8 cellular contexts compared by ENCODE assay signal in the genomic region with DNA sequence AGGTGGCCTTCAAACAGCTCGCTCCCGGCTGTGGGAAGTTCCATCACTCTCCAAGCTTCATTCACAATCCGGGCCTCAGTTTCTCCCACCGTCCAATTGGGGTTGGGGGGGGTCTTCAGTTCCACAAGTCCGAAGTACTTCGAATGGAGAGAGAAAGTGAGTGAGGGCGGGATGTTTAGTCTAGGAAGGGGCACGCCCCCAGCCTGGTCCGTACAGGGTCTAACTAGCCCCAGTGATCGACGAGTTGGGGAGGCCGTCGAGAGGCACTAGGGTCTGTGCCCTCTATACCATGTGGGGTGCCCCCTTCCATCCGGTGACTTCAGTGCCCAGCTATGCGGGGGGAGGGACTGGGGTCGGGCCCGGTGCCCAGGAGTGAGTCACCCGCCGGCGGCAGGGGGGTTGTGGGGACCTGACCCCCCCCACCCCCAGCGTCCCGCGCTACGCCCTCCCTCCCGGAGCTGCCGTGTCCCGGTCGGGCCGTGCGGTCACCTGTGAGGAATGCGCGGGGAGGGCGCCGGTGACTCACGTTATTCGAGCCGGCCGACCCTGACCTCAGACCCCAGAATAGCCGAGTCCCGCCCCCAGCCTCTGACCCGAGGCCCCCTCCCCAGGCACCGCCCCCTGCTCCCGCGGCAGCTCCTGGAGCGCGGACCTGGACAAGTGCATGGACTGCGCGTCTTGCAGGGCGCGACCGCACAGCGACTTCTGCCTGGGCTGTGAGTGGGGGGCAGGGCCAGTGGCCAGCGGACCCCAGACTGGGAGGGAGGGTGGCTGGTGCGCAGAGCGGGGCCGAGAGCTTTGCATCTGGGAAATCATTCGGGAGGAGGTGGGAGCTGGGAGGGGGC. TPM values are rescaled to one million over a fixed set of nuclear protein-coding genes. Genes with fewer than 3 reads are reported as not detected.
A peak's percentile ranks its signal among the peaks of the same experiment; 100 is the strongest.
DNase-seq lines count a peak whose midpoint lies in the region; ATAC-seq, FAIRE-seq and TF ChIP-seq lines count a peak whose summit lies in the region.

No MANE protein-coding gene starts in this region.

- TF ChIP-seq POLR2A in GM12891 (IDR thresholded peaks at IDR 0.05; ENCODE audit: low read depth, low read length), result no peak

- peaks cover 2% of the 10 kb centered on the region for H3K36me3 Mint-ChIP-seq in neural crest cell (ENCODE audit: low read depth)
- H3K36me3 Mint-ChIP-seq in type B pancreatic cell, result peaks cover 5% of the 10 kb centered on the region

- H3K4me3 ChIP-seq in foreskin fibroblast (ENCODE audit: low read depth in 1 of 2, low read length in 2 of 2), result peak overlapping the region; percentile 83 to 89

- H3K27ac Mint-ChIP-seq in neural crest cell (ENCODE audit: unreplicated experiment) (peak overlapping the region; percentile 72), type B pancreatic cell (peak overlapping the region; percentile 98)

- H3K4me1 Mint-ChIP-seq in neural crest cell (peaks cover 41% of the 10 kb centered on the region), type B pancreatic cell (ENCODE audit: unreplicated experiment) (peaks cover 36% of the 10 kb centered on the region)

- no peak for ATAC-seq in GM18873 (IDR thresholded peaks at IDR 0.05; ENCODE audit: low FRiP score, unreplicated experiment)

- no peak for DNase-seq in GM12891 (ENCODE audit: insufficient read length, low spot score)
- DNase-seq in OCI-M1 (lab: John Stamatoyannopoulos, UW), result peak; percentile 60
- DNase-seq in activated gamma-delta T cell treated with Interleukin-2 at 50 U/mL for 16 hours, result peak; percentile 77
- DNase-seq in foreskin fibroblast, result peak; percentile 94 to 97
- DNase-seq in neural crest cell (ENCODE audit: low read depth, low spot score), result no peak
- DNase-seq in type B pancreatic cell (ENCODE audit: extremely low spot score, unreplicated experiment), result no peak
- no peak for DNase-seq in DMS153 (lab: John Stamatoyannopoulos, UW)

- H3K4me3 Mint-ChIP-seq in neural crest cell, result peak overlapping the region; percentile 96
- peak overlapping the region; percentile 94 for H3K4me3 Mint-ChIP-seq in type B pancreatic cell

- H3K27me3 Mint-ChIP-seq in neural crest cell (ENCODE audit: low read depth) (peaks cover 52% of the 10 kb centered on the region), type B pancreatic cell (peaks cover 23% of the 10 kb centered on the region)

- H3K9me3 Mint-ChIP-seq in neural crest cell (no peaks in the 10 kb centered on the region), type B pancreatic cell (no peaks in the 10 kb centered on the region)

- peak; percentile 41 for FAIRE-seq in GM12891 (lab: Jason Lieb, UNC)

- TF ChIP-seq CTCF in foreskin fibroblast (IDR thresholded peaks at IDR 0.05; ENCODE audit: low read depth, low read length) (no peak), neural crest cell (conservative IDR thresholded peaks at IDR 0.05) (no peak), type B pancreatic cell (conservative IDR thresholded peaks at IDR 0.05) (no peak)

TF ChIP-seq in GM12891, 5 proteins besides CTCF, POLR2A, EP300 and RAD21:
- TF ChIP-seq PAX5 (IDR thresholded peaks at IDR 0.05; ENCODE audit: insufficient read depth, low read length, severe bottlenecking), result no peak
- no peak for TF ChIP-seq SPI1 (IDR thresholded peaks at IDR 0.05; ENCODE audit: low read depth, low read length)

RNA-seq across cellular contexts. Expression of gene TNFRSF12A, which starts 0.7 kb away (rescaled TPM):
- 0.64 TPM for polyA plus RNA-seq in GM12891 (2012; ENCODE audit: low read depth, missing spikeins)
- total RNA-seq in neural crest cell (3.1 and 3.5 TPM in 2 replicates), type B pancreatic cell (ENCODE audit: low replicate concordance) (24.0 and 55.5 TPM in 2 replicates)

RNA-seq across cellular contexts. Expression of gene CLDN6, which starts 2.8 kb away (rescaled TPM):
- not detected for polyA plus RNA-seq in GM12891 (2012; ENCODE audit: low read depth, missing spikeins)
- total RNA-seq in neural crest cell (0.47 and 0.55 TPM in 2 replicates), type B pancreatic cell (ENCODE audit: low replicate concordance) (98.9 and 243 TPM in 2 replicates)

RNA-seq across cellular contexts. Expression of gene HCFC1R1, which starts 2.9 kb away (rescaled TPM):
- polyA plus RNA-seq in GM12891 (2012; ENCODE audit: low read depth, missing spikeins), result 24.8 TPM
- total RNA-seq in neural crest cell (23.7 and 28.6 TPM in 2 replicates), type B pancreatic cell (ENCODE audit: low replicate concordance) (34.8 and 49.4 TPM in 2 replicates)

RNA-seq across cellular contexts. Expression of gene THOC6, which starts 3.0 kb away (rescaled TPM):
- 15.4 TPM for polyA plus RNA-seq in GM12891 (2012; ENCODE audit: low read depth, missing spikeins)
- total RNA-seq in neural crest cell (62.5 and 68.0 TPM in 2 replicates), type B pancreatic cell (ENCODE audit: low replicate concordance) (40.1 and 50.7 TPM in 2 replicates)

RNA-seq across cellular contexts. Expression of gene CLDN9, which starts 8.1 kb away (rescaled TPM):
- polyA plus RNA-seq in GM12891 (2012; ENCODE audit: low read depth, missing spikeins), result 0.04 TPM
- total RNA-seq in neural crest cell (not detected in 2 replicates), type B pancreatic cell (ENCODE audit: low replicate concordance) (0.99 and 3.4 TPM in 2 replicates)

Comparison
In these comparisons a context has a peak if more than half of its experiments do, and no peak if none do; other contexts are left out.
1. DNase-seq: peak in OCI-M1 (single experiment), activated gamma-delta T cell treated with Interleukin-2 at 50 U/mL for 16 hours (single experiment) and foreskin fibroblast (2 of 2); none in GM12891 (single experiment), neural crest cell (single experiment), type B pancreatic cell (single experiment) and DMS153 (single experiment).
2. RNA of gene CLDN6, which starts 2.8 kb away (total RNA-seq): 98.9 to 243 TPM in type B pancreatic cell; 0.47 to 0.55 TPM in neural crest cell; every median in the first group is over 10 times any median in the second.